11 cellular contexts compared by ENCODE assay signal in the genomic region with DNA sequence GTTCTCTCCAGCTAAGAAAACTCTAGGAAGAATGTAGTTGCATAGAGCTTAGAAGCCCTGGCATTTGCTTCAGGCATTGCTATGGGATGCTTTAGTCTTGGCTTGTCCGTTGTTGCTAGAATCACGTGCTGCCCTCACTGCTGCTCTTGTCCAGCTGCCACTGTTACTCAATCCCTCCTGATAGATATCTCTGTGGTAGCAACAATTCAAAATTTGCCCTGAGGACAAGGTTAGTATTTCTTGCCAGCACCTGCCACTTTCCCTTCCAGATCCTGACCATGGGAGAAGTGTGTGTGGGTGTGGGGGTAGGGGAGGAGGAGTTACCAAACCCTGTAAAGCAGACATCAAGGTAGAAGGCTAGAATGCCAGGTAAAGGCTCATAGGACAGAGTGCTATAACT.
DNase-seq lines count a peak whose midpoint lies in the region; ATAC-seq and TF ChIP-seq lines count a peak whose summit lies in the region.
"Had no signal": no experiment of that assay in that cellular context is flagged by ENCODE, and none has a peak within 500 bp of the region (broad histone marks: within the 10 kb centered on the region; RNA-seq: fewer than 3 reads in every experiment).

No MANE protein-coding gene starts in this region.

- no peak overlapping the region for H3K4me3 Mint-ChIP-seq in progenitor cell of endocrine pancreas (ENCODE audit: low read depth)
- H3K4me3 Mint-ChIP-seq: CD4-positive, CD25-positive, alpha-beta regulatory T cell; nephron progenitor cell had no signal

- 0 out of 2 replicates have a peak, but pooled peaks cover 9% of the 10 kb centered on the region for H3K4me1 ChIP-seq in ES-I3 (ENCODE audit: insufficient read depth, low read length)
- peaks cover 21% of the 10 kb centered on the region for H3K4me1 ChIP-seq in parathyroid adenoma

- H3K9ac ChIP-seq in ES-I3 (ENCODE audit: low read depth, low read length) (peak overlapping the region; percentile 18; the same call in 1 of the 2 replicates), parathyroid adenoma (no peak overlapping the region)

- no peak for ATAC-seq in HG03039 (IDR thresholded peaks at IDR 0.05; ENCODE audit: unreplicated experiment)

- H3K27me3 Mint-ChIP-seq in progenitor cell of endocrine pancreas, result no peaks in the 10 kb centered on the region

- H3K9me3 ChIP-seq in ES-I3 (ENCODE audit: control insufficient read depth, insufficient read depth, low read length) (no peaks in the 10 kb centered on the region), parathyroid adenoma (ENCODE audit: control insufficient read depth, low read length) (no peaks in the 10 kb centered on the region)

- H3K4me2 ChIP-seq in parathyroid adenoma (ENCODE audit: low read length), result peak overlapping the region; percentile 65

- no peaks in the 10 kb centered on the region for H3K36me3 Mint-ChIP-seq in progenitor cell of endocrine pancreas (ENCODE audit: insufficient read depth)
- H3K36me3 Mint-ChIP-seq: CD4-positive, CD25-positive, alpha-beta regulatory T cell had no signal

- DNase-seq in NCI-H510A (lab: John Stamatoyannopoulos, UW) (peak; percentile 28), cerebellar cortex (ENCODE audit: low spot score) (peak; percentile 44), kidney tubule cell (ENCODE audit: low spot score) (no peak), progenitor cell of endocrine pancreas (ENCODE audit: low spot score, unreplicated experiment) (no peak), SW480 (ENCODE audit: low spot score) (no peak)
- DNase-seq: CD4-positive, CD25-positive, alpha-beta regulatory T cell; nephron progenitor cell had no signal

- no peaks in the 10 kb centered on the region for H3K27me3 ChIP-seq in parathyroid adenoma (ENCODE audit: control insufficient read depth, insufficient read depth, low read length)
- H3K27me3 ChIP-seq: cardiac muscle cell had no signal

- peak overlapping the region; percentile 44 for H3K4me3 ChIP-seq in parathyroid adenoma (ENCODE audit: low read depth, low read length)
- H3K4me3 ChIP-seq: cardiac muscle cell had no signal

- H3K9me3 Mint-ChIP-seq in progenitor cell of endocrine pancreas (ENCODE audit: low read depth), result no peaks in the 10 kb centered on the region
- H3K9me3 Mint-ChIP-seq: CD4-positive, CD25-positive, alpha-beta regulatory T cell; nephron progenitor cell had no signal

- peak overlapping the region; percentile 81 for H3K27ac ChIP-seq in parathyroid adenoma
- H3K27ac ChIP-seq: cardiac muscle cell had no signal

- peaks cover 10% of the 10 kb centered on the region for H3K79me2 ChIP-seq in parathyroid adenoma

- no peaks in the 10 kb centered on the region for H3K36me3 ChIP-seq in ES-I3 (ENCODE audit: insufficient read depth, low read length)
- H3K36me3 ChIP-seq in parathyroid adenoma (ENCODE audit: control insufficient read depth, insufficient read depth, low read length), result no peaks in the 10 kb centered on the region
- H3K36me3 ChIP-seq: cardiac muscle cell had no signal

- H3K27ac Mint-ChIP-seq in progenitor cell of endocrine pancreas, result no peak overlapping the region
- H3K27ac Mint-ChIP-seq: CD4-positive, CD25-positive, alpha-beta regulatory T cell; nephron progenitor cell had no signal

- peak overlapping the region; percentile 10 for H2AFZ ChIP-seq in parathyroid adenoma

- TF ChIP-seq CTCF in parathyroid adenoma (IDR thresholded peaks at IDR 0.05), result no peak
- TF ChIP-seq CTCF in progenitor cell of endocrine pancreas (IDR thresholded peaks at IDR 0.05; ENCODE audit: unreplicated experiment), result no peak

- no peaks in the 10 kb centered on the region for H3K4me1 Mint-ChIP-seq in progenitor cell of endocrine pancreas (ENCODE audit: low read depth)
- H3K4me1 Mint-ChIP-seq: CD4-positive, CD25-positive, alpha-beta regulatory T cell had no signal

Comparison
In these comparisons a context has a peak if more than half of its experiments do, and no peak if none do; other contexts are left out.
1. DNase-seq: peak in NCI-H510A (single experiment) and cerebellar cortex (single experiment); none in kidney tubule cell (single experiment), progenitor cell of endocrine pancreas (single experiment) and SW480 (single experiment).